In the genomic region with DNA sequence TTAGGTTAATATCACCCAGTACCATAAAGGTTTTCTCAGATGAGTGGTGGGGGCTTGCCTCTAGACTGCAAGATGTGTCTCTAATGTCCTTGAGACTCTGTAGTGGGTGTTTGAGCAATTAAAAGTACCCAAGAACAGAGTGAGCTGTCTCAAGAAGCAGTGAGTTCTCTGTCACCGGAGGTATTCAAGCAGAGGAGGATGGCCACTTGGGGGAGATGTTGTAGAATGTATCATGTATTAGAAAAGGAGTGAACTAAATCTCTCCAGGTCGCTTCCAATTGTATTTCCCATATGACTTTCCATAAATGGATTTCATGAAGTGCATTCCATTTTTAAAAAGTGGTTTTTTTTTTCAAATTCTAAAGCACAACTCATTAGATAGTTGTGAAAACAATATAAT, we compare ENCODE assay signal across 1 cellular context.
TF ChIP-seq lines count a peak whose summit lies in the region.

No MANE protein-coding gene starts in this region.

TF ChIP-seq in A549, 52 proteins besides CTCF, POLR2A, EP300 and RAD21 (continued from another document):
- TF ChIP-seq, protein P1, sequence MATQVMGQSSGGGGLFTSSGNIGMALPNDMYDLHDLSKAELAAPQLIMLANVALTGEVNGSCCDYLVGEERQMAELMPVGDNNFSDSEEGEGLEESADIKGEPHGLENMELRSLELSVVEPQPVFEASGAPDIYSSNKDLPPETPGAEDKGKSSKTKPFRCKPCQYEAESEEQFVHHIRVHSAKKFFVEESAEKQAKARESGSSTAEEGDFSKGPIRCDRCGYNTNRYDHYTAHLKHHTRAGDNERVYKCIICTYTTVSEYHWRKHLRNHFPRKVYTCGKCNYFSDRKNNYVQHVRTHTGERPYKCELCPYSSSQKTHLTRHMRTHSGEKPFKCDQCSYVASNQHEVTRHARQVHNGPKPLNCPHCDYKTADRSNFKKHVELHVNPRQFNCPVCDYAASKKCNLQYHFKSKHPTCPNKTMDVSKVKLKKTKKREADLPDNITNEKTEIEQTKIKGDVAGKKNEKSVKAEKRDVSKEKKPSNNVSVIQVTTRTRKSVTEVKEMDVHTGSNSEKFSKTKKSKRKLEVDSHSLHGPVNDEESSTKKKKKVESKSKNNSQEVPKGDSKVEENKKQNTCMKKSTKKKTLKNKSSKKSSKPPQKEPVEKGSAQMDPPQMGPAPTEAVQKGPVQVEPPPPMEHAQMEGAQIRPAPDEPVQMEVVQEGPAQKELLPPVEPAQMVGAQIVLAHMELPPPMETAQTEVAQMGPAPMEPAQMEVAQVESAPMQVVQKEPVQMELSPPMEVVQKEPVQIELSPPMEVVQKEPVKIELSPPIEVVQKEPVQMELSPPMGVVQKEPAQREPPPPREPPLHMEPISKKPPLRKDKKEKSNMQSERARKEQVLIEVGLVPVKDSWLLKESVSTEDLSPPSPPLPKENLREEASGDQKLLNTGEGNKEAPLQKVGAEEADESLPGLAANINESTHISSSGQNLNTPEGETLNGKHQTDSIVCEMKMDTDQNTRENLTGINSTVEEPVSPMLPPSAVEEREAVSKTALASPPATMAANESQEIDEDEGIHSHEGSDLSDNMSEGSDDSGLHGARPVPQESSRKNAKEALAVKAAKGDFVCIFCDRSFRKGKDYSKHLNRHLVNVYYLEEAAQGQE (IDR thresholded peaks at IDR 0.05) = no peak
- no peak for TF ChIP-seq CEBPB (IDR thresholded peaks at IDR 0.05)
